ENCODE assay signal across 1 cellular context in genomic region chr7:93765475-93765874, GRCh38.
TF ChIP-seq lines count a peak whose summit lies in the region.

No MANE protein-coding gene starts in this region.

TF ChIP-seq in HEK293, 187 proteins besides CTCF, POLR2A, EP300 and RAD21 (continued from another document):
- no peak for TF ChIP-seq ZNF707 (tag by site-specific recombination; IDR thresholded peaks at IDR 0.05)
